Comparison of ENCODE assay signal across 14 cellular contexts in the genomic region with DNA sequence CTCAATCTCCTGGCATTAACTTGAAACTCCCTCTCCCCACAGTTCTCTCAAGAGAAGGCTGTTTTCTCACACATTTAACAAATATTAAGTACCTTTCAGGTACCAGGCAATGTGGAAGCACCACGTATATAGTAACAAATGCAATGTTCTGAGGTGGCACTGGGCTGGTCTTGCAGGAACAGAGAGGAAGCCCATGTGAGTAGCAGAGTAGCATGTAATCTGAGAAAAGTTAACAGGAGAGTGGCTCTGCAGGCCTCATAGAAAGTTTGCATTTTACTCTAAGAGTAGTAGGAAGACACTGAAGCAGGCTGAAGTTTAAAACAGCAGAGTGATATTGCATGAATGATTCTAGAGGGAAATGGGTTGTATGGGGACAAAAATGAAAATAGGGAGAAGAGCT.
"Had no signal": no experiment of that assay in that cellular context is flagged by ENCODE, and none has a peak within 500 bp of the region (broad histone marks: within the 10 kb centered on the region; RNA-seq: fewer than 3 reads in every experiment).

No MANE protein-coding gene starts in this region.

- H3K4me1 ChIP-seq: lower lobe of right lung, testis, upper lobe of right lung had no signal

- H3K9me3 ChIP-seq: lower lobe of right lung, testis, upper lobe of right lung had no signal

- DNase-seq: activated CD4-positive, alpha-beta T cell treated with anti-CD3 and anti-CD28 coated beads, Interleukin-2, amount 50 U/mL, for 4 hours; activated CD4-positive, CD25-positive, alpha-beta regulatory T cell treated with anti-CD3 and anti-CD28 coated beads, Interleukin-2, amount 50 U/mL, for 72 hours; activated effector memory CD4-positive, alpha-beta T cell treated with anti-CD3 and anti-CD28 coated beads, Interleukin-2, amount 50 U/mL, for 16 hours; activated T-cell treated with anti-CD3 and anti-CD28 coated beads, Interleukin-2, amount 50 U/mL, for 1 hour; amniotic stem cell; cerebellar nuclear complex; erythroblast; hippocampal formation; immature natural killer cell; lower lobe of right lung; stimulated activated CD4-positive, alpha-beta T cell treated with anti-CD3 and anti-CD28 coated beads, Interleukin-4, amount 100 ng/mL, for 1 hour; stimulated activated naive CD8-positive, alpha-beta T cell treated with anti-CD3 and anti-CD28 coated beads, Interleukin-15, amount 100 ng/mL, for 72 hours; testis; upper lobe of right lung had no signal

- H3K27ac ChIP-seq: lower lobe of right lung, testis, upper lobe of right lung had no signal

- H3K36me3 ChIP-seq: lower lobe of right lung, upper lobe of right lung had no signal

- H3K4me3 ChIP-seq: lower lobe of right lung, testis, upper lobe of right lung had no signal

- H3K27me3 ChIP-seq: testis, upper lobe of right lung had no signal
